ENCODE assay signal across 9 cellular contexts in the genomic region with DNA sequence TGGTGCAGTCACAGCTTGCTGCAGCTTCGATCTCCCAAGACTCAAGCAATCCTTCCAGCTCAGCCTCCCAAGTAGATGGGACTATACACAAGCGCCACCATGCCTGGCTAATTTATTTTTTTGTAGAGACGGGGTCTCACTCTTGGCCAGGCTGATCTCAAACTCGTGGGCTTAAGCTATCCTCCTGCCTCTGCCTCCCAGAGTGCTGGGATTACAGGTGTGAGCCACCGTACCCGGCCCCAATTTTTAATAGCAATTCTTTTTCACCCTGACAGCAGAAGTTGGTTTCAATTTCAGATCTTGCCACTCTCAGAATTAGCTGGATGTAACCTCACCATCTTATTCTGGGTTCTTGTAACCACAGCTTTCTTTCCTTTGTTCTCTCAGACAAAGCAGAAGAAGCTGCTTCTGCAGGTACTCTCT.
A peak's percentile ranks its signal among the peaks of the same experiment; 100 is the strongest.
DNase-seq lines count a peak whose midpoint lies in the region; ATAC-seq and TF ChIP-seq lines count a peak whose summit lies in the region.
"Had no signal": no experiment of that assay in that cellular context is flagged by ENCODE, and none has a peak within 500 bp of the region (broad histone marks: within the 10 kb centered on the region; RNA-seq: fewer than 3 reads in every experiment).

No MANE protein-coding gene starts in this region.

- no peak overlapping the region for H3K4me3 Mint-ChIP-seq in activated CD4-positive, alpha-beta T cell treated with anti-CD3 and anti-CD28 coated beads for 36 hours
- H3K4me3 Mint-ChIP-seq in endothelial cell (ENCODE audit: unreplicated experiment), result peak overlapping the region; percentile 8

- intact Hi-C loops in activated CD4-positive, alpha-beta T cell treated with anti-CD3 and anti-CD28 coated beads for 36 hours (cut with DNase I, micrococcal nuclease), result no loop called here

- no peaks in the 10 kb centered on the region for H3K9me3 Mint-ChIP-seq in activated CD4-positive, alpha-beta T cell treated with anti-CD3 and anti-CD28 coated beads for 36 hours (ENCODE audit: low read depth)
- H3K9me3 Mint-ChIP-seq in endothelial cell (ENCODE audit: unreplicated experiment), result no peaks in the 10 kb centered on the region

- H3K27me3 Mint-ChIP-seq in activated CD4-positive, alpha-beta T cell treated with anti-CD3 and anti-CD28 coated beads for 36 hours, result peaks cover 28% of the 10 kb centered on the region
- peaks cover 9% of the 10 kb centered on the region for H3K27me3 Mint-ChIP-seq in endothelial cell (ENCODE audit: unreplicated experiment)

- H3K27ac Mint-ChIP-seq in activated CD4-positive, alpha-beta T cell treated with anti-CD3 and anti-CD28 coated beads for 36 hours, result no peak overlapping the region
- no peak overlapping the region for H3K27ac Mint-ChIP-seq in endothelial cell (ENCODE audit: unreplicated experiment)

- ATAC-seq in activated CD4-positive, alpha-beta T cell treated with anti-CD3 and anti-CD28 coated beads for 36 hours, result peak; percentile 96
- ATAC-seq in GM21515 (IDR thresholded peaks at IDR 0.05; ENCODE audit: unreplicated experiment) (peak; percentile 91), HG03159 (IDR thresholded peaks at IDR 0.05; ENCODE audit: unreplicated experiment) (peak; percentile 87)
- ATAC-seq: esophagus mucosa had no signal

- CTCF ChIA-PET in activated CD4-positive, alpha-beta T cell treated with anti-CD3 and anti-CD28 coated beads for 36 hours (lab: Charles Lee), result interaction anchor here (0.6 to 1.5 kb wide), 8 partner anchors 9 to 415 kb away, joined by 3 to 4 read pairs (median 3); no protein-coding TSS in a partner anchor

- peak; percentile 23 for DNase-seq in activated CD4-positive, alpha-beta T cell treated with anti-CD3 and anti-CD28 coated beads for 36 hours
- DNase-seq in activated CD4-positive, alpha-beta T cell treated with anti-CD3 and anti-CD28 coated beads, Interleukin-2, amount 50 U/mL, for 4 hours, result no peak
- DNase-seq in endothelial cell (ENCODE audit: low spot score) (no peak), AML-193 (lab: John Stamatoyannopoulos, UW) (no peak), middle frontal gyrus (ENCODE audit: extremely low spot score, low spot score) (no peak)
- DNase-seq in stimulated activated CD4-positive, alpha-beta T cell treated with anti-CD3 and anti-CD28 coated beads, Interleukin-2, amount 100 ng/mL, for 24 hours, result no peak

- POLR2A ChIA-PET in activated CD4-positive, alpha-beta T cell treated with anti-CD3 and anti-CD28 coated beads for 36 hours (lab: Charles Lee), result interaction anchor here (0.7 kb wide), 1 partner anchor 648 kb away, joined by 3 read pairs; no protein-coding TSS in a partner anchor

- TF ChIP-seq CTCF in endothelial cell (IDR thresholded peaks at IDR 0.05; ENCODE audit: unreplicated experiment), result no peak

- peaks cover 13% of the 10 kb centered on the region for H3K4me1 Mint-ChIP-seq in activated CD4-positive, alpha-beta T cell treated with anti-CD3 and anti-CD28 coated beads for 36 hours
- H3K4me1 Mint-ChIP-seq in endothelial cell (ENCODE audit: unreplicated experiment), result peaks cover 50% of the 10 kb centered on the region

- H3K36me3 Mint-ChIP-seq in activated CD4-positive, alpha-beta T cell treated with anti-CD3 and anti-CD28 coated beads for 36 hours (ENCODE audit: low read depth), result no peaks in the 10 kb centered on the region
- H3K36me3 Mint-ChIP-seq in endothelial cell (ENCODE audit: low read depth, unreplicated experiment), result peaks cover 11% of the 10 kb centered on the region
